Comparison of ENCODE assay signal across 15 cellular contexts in the genomic region with DNA sequence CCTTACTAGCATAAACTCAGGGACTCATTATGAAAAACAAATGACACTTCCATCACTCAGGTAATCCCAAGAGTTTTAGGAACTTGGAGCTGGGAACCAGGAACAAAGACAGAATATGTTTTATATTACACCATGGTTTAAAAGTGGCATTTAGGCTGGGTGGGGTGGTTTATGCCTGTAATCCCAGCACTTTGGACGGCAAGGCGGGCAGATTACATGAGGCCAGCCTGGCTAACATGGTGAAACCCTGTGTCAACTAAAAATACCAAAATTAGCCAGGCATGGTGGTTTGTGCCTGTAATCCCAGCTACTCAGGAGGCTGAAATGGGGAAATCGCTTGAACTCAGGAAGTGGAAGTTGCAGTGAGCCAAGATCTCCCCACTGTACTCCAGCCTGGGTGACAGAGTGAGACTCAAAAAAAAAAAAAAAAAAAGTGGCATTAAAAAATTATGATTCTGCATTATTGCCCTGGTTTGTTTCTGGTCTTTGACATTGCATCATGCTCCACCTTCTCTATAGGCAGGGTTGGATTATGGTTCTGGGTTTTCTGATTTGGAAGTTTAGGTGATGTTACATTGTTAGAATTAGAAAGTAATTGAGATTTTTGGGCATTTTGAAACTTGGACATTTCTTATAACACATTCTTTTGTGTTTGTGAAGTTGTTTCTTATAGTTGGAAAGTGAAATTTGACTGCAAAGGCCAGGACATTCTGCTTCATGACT. TPM values are rescaled to one million over a fixed set of nuclear protein-coding genes. Genes with fewer than 3 reads are reported as not detected.
DNase-seq lines count a peak whose midpoint lies in the region; ATAC-seq and TF ChIP-seq lines count a peak whose summit lies in the region.
"Had no signal": no experiment of that assay in that cellular context is flagged by ENCODE, and none has a peak within 500 bp of the region (broad histone marks: within the 10 kb centered on the region; RNA-seq: fewer than 3 reads in every experiment).

No MANE protein-coding gene starts in this region.

- H3K4me1 ChIP-seq in heart right ventricle = peaks cover 0 to 52% (median 21%) of the 10 kb centered on the region in 9 donors
- peaks cover 13 to 97% (median 64%) of the 10 kb centered on the region in 6 donors for H3K4me1 ChIP-seq in spleen
- H3K4me1 ChIP-seq in Caco-2 = no peaks in the 10 kb centered on the region; the same call in 1 of the 2 replicates
- peaks cover 3% of the 10 kb centered on the region for H3K4me1 ChIP-seq in MM.1S (ENCODE audit: low read length)

- TF ChIP-seq CTCF in heart right ventricle (IDR thresholded peaks at IDR 0.05) (no peak), spleen (IDR thresholded peaks at IDR 0.05 in 8 of 11, conservative IDR thresholded peaks at IDR 0.05 in 3 of 11) (no peak), Caco-2 (IDR thresholded peaks at IDR 0.05; ENCODE audit: insufficient read depth in 1 of 2, low read depth in 1 of 2, low read length in 1 of 2, severe bottlenecking in 1 of 2, unreplicated experiment in 1 of 2) (no peak), MM.1S (IDR thresholded peaks at IDR 0.05; ENCODE audit: low read length) (no peak)

- CTCF ChIA-PET in Caco-2 (lab: Charles Lee) = no interaction called here

- POLR2A ChIA-PET in Caco-2 (lab: Charles Lee) = no interaction called here

- no peak overlapping the region for H3K4me3 Mint-ChIP-seq in activated T-cell treated with anti-CD3 and anti-CD28 coated beads, Interleukin-2, amount 50 U/mL, for 72 hours
- H3K4me3 Mint-ChIP-seq in activated T-cell treated with anti-CD3 and anti-CD28 coated beads, Interleukin-2, amount 50 U/mL, for 4 hours = no peak overlapping the region
- H3K4me3 Mint-ChIP-seq in Caco-2 (ENCODE audit: unreplicated experiment) = no peak overlapping the region
- H3K4me3 Mint-ChIP-seq: activated CD4-positive, alpha-beta T cell treated with anti-CD3 and anti-CD28 coated beads, Interleukin-2, amount 10 ng/mL, durations not matched to agents 7 days and 5 days; T-cell had no signal

- peaks cover 4% of the 10 kb centered on the region for H3F3A ChIP-seq in MM.1S (ENCODE audit: insufficient read depth, low read length)

- H3K9ac ChIP-seq in MM.1S (ENCODE audit: low read length) = no peak overlapping the region

- peaks cover 88% of the 10 kb centered on the region for H3K79me2 ChIP-seq in MM.1S (ENCODE audit: low read length)

- H2AFZ ChIP-seq in MM.1S (ENCODE audit: low read length) = no peak overlapping the region

- TF ChIP-seq POLR2A in spleen (IDR thresholded peaks at IDR 0.05) = no peak

- no peak for ATAC-seq in activated T-cell treated with anti-CD3 and anti-CD28 coated beads, Interleukin-2, amount 50 U/mL, for 72 hours (replicated peaks in 1 of 2)
- ATAC-seq in activated T-cell treated with anti-CD3 and anti-CD28 coated beads, Interleukin-2, amount 50 U/mL, for 4 hours = no peak
- peak in 5 of 8 donors; percentile 20 to 54 (median 38) for ATAC-seq in heart right ventricle
- ATAC-seq: A549, T-cell had no signal

- H3K4me3 ChIP-seq in heart right ventricle = no peak overlapping the region
- H3K4me3 ChIP-seq in spleen = no peak overlapping the region
- no peak overlapping the region for H3K4me3 ChIP-seq in Caco-2 (ENCODE audit: low read depth, low read length)
- no peak overlapping the region for H3K4me3 ChIP-seq in MM.1S (ENCODE audit: low read length)
- H3K4me3 ChIP-seq: A549, thyroid gland had no signal

- no peak for DNase-seq in activated T-cell treated with anti-CD3 and anti-CD28 coated beads, Interleukin-2, amount 50 U/mL, for 72 hours
- DNase-seq in activated T-cell treated with anti-CD3 and anti-CD28 coated beads, Interleukin-2, amount 50 U/mL, for 4 hours = no peak
- DNase-seq in SKM-1 (lab: John Stamatoyannopoulos, UW; ENCODE audit: unreplicated experiment) = peak; percentile 16
- no peak for DNase-seq in heart right ventricle
- no peak for DNase-seq in spleen
- no peak for DNase-seq in caudate nucleus (lab: John Stamatoyannopoulos, UW)
- DNase-seq in Caco-2 = no peak
- DNase-seq in MM.1S = no peak
- DNase-seq: activated CD4-positive, alpha-beta T cell treated with anti-CD3 and anti-CD28 coated beads, Interleukin-2, amount 10 ng/mL, durations not matched to agents 7 days and 5 days; NCI-H146; NCI-H446 treated with DMSO at 0.1 percent for 48 hours; T-cell; thyroid gland had no signal

- H3K27me3 Mint-ChIP-seq in activated T-cell treated with anti-CD3 and anti-CD28 coated beads, Interleukin-2, amount 50 U/mL, for 72 hours (ENCODE audit: low read depth) = no peaks in the 10 kb centered on the region
- H3K27me3 Mint-ChIP-seq in activated T-cell treated with anti-CD3 and anti-CD28 coated beads, Interleukin-2, amount 50 U/mL, for 4 hours (ENCODE audit: low read depth) = no peaks in the 10 kb centered on the region
- no peaks in the 10 kb centered on the region for H3K27me3 Mint-ChIP-seq in Caco-2 (ENCODE audit: insufficient read depth, unreplicated experiment)
- H3K27me3 Mint-ChIP-seq: activated CD4-positive, alpha-beta T cell treated with anti-CD3 and anti-CD28 coated beads, Interleukin-2, amount 10 ng/mL, durations not matched to agents 7 days and 5 days; IgD-negative memory B cell; T-cell had no signal

- H3K9me3 ChIP-seq in heart right ventricle (no peaks in the 10 kb centered on the region), spleen (no peaks in the 10 kb centered on the region), Caco-2 (no peaks in the 10 kb centered on the region), MM.1S (replicated peaks; ENCODE audit: insufficient read depth, low read length) (no peaks in the 10 kb centered on the region)
- H3K9me3 ChIP-seq: A549, thyroid gland had no signal

- peak overlapping the region; percentile 69 for H3K27ac Mint-ChIP-seq in activated T-cell treated with anti-CD3 and anti-CD28 coated beads, Interleukin-2, amount 50 U/mL, for 72 hours
- H3K27ac Mint-ChIP-seq in Caco-2 (ENCODE audit: unreplicated experiment) = no peak overlapping the region
- H3K27ac Mint-ChIP-seq: activated CD4-positive, alpha-beta T cell treated with anti-CD3 and anti-CD28 coated beads, Interleukin-2, amount 10 ng/mL, durations not matched to agents 7 days and 5 days; T-cell had no signal

- intact Hi-C loops in heart right ventricle (cut with DNase I) = no loop called here
- intact Hi-C loops in spleen (cut with DNase I; ENCODE audit: low total_unique reads) = no loop called here
- intact Hi-C loops in Caco-2 (cut with micrococcal nuclease; ENCODE audit: unreplicated experiment) = no loop called here

- H3K27ac ChIP-seq in heart right ventricle (peak overlapping the region in 1 of 10 donors; percentile 68), spleen (peak overlapping the region in 6 of 8 donors; percentile 38 to 77 (median 65)), caudate nucleus (ENCODE audit: low read depth, low read length) (no peak overlapping the region), MM.1S (ENCODE audit: low read length) (no peak overlapping the region)
- H3K27ac ChIP-seq: A549, thyroid gland had no signal

- H3K36me3 ChIP-seq in heart right ventricle (peaks cover 0 to 4% (median 0%) of the 10 kb centered on the region in 9 donors), spleen (peaks cover 0 to 28% (median 2%) of the 10 kb centered on the region in 6 donors), Caco-2 (ENCODE audit: control insufficient read depth, insufficient read depth, low read length) (no peaks in the 10 kb centered on the region), MM.1S (replicated peaks; ENCODE audit: insufficient read depth, low read length) (no peaks in the 10 kb centered on the region)
- H3K36me3 ChIP-seq: thyroid gland had no signal

- no peaks in the 10 kb centered on the region for H3K9me2 ChIP-seq in MM.1S (replicated peaks; ENCODE audit: insufficient read depth, low read length)

- H4K20me1 ChIP-seq in MM.1S (ENCODE audit: insufficient read depth, low read length) = no peaks in the 10 kb centered on the region

- H3K9me3 Mint-ChIP-seq in activated T-cell treated with anti-CD3 and anti-CD28 coated beads, Interleukin-2, amount 50 U/mL, for 72 hours = peaks cover 0 to 2% of the 10 kb centered on the region in 2 donors
- H3K9me3 Mint-ChIP-seq in activated T-cell treated with anti-CD3 and anti-CD28 coated beads, Interleukin-2, amount 50 U/mL, for 4 hours = peaks cover 4% of the 10 kb centered on the region
- H3K9me3 Mint-ChIP-seq in Caco-2 (ENCODE audit: unreplicated experiment) = no peaks in the 10 kb centered on the region

- peaks cover 35% of the 10 kb centered on the region for H3K4me1 Mint-ChIP-seq in activated T-cell treated with anti-CD3 and anti-CD28 coated beads, Interleukin-2, amount 50 U/mL, for 72 hours (ENCODE audit: low read depth)
- peaks cover 43% of the 10 kb centered on the region for H3K4me1 Mint-ChIP-seq in activated T-cell treated with anti-CD3 and anti-CD28 coated beads, Interleukin-2, amount 50 U/mL, for 4 hours (ENCODE audit: low read depth)
- peaks cover 2% of the 10 kb centered on the region for H3K4me1 Mint-ChIP-seq in Caco-2 (ENCODE audit: low read depth, unreplicated experiment)

- BruUV-seq in Caco-2 (replicated peaks; lab: Mats Ljungman, UMichigan) = no TSS peak

- H3K36me3 Mint-ChIP-seq in activated T-cell treated with anti-CD3 and anti-CD28 coated beads, Interleukin-2, amount 50 U/mL, for 72 hours (ENCODE audit: insufficient read depth in 2 of 2) = peaks cover 0 to 7% of the 10 kb centered on the region in 2 donors
- peaks cover 9% of the 10 kb centered on the region for H3K36me3 Mint-ChIP-seq in activated T-cell treated with anti-CD3 and anti-CD28 coated beads, Interleukin-2, amount 50 U/mL, for 4 hours (ENCODE audit: insufficient read depth)
- H3K36me3 Mint-ChIP-seq in Caco-2 (ENCODE audit: insufficient read depth, unreplicated experiment) = no peaks in the 10 kb centered on the region

- H3K4me2 ChIP-seq in MM.1S (ENCODE audit: low read depth, low read length) = no peak overlapping the region
- H3K4me2 ChIP-seq: A549 had no signal

- H3K27me3 ChIP-seq in heart right ventricle = no peaks in the 10 kb centered on the region
- H3K27me3 ChIP-seq in spleen (replicated peaks in 1 of 7) = no peaks in the 10 kb centered on the region
- H3K27me3 ChIP-seq in Caco-2 (replicated peaks; ENCODE audit: control insufficient read depth, insufficient read depth, low read length) = no peaks in the 10 kb centered on the region
- H3K27me3 ChIP-seq in MM.1S (replicated peaks; ENCODE audit: insufficient read depth, low read length) = no peaks in the 10 kb centered on the region
- H3K27me3 ChIP-seq: thyroid gland had no signal

- 69 to 77% methylated on average over 3 of the region's 3 CpGs for WGBS in heart right ventricle, 2 donors
- 29 to 58% (median 47%) methylated on average over 3 of the region's 3 CpGs for WGBS in spleen, 5 donors

RNA-seq across cellular contexts. Expression of a gene that starts 19.0 kb away (rescaled TPM):
- total RNA-seq in activated T-cell treated with anti-CD3 and anti-CD28 coated beads, Interleukin-2, amount 50 U/mL, for 72 hours = 100 to 1,000 TPM; 108 to 166 TPM
- total RNA-seq in activated T-cell treated with anti-CD3 and anti-CD28 coated beads, Interleukin-2, amount 50 U/mL, for 4 hours = 10 to 100 TPM; 34.4 to 58.4 (median 39.4) TPM
- total RNA-seq in heart right ventricle (10 to 100 TPM; 13.9 to 41.8 (median 17.5) TPM), spleen (10 to 100 TPM; 52.2 to 79.6 (median 62.2) TPM), Caco-2 (2022) (5.0 and 7.5 TPM in 2 replicates)
- polyA plus RNA-seq in heart right ventricle (10 to 100 TPM; 10.3 to 12.7 TPM), spleen (10 to 100 TPM; 21.5 to 39.7 (median 29.1) TPM)

Comparison
In these comparisons a context has a peak if more than half of its experiments do, and no peak if none do; other contexts are left out.
1. ATAC-seq: peak in heart right ventricle (5 of 8); none in activated T-cell treated with anti-CD3 and anti-CD28 coated beads, Interleukin-2, amount 50 U/mL, for 72 hours (0 of 2) and activated T-cell treated with anti-CD3 and anti-CD28 coated beads, Interleukin-2, amount 50 U/mL, for 4 hours (0 of 2).
2. H3K27ac ChIP-seq: peak in spleen (6 of 8); none in caudate nucleus (single experiment) and MM.1S (single experiment).